1 cellular context compared by ENCODE assay signal in the genomic region with DNA sequence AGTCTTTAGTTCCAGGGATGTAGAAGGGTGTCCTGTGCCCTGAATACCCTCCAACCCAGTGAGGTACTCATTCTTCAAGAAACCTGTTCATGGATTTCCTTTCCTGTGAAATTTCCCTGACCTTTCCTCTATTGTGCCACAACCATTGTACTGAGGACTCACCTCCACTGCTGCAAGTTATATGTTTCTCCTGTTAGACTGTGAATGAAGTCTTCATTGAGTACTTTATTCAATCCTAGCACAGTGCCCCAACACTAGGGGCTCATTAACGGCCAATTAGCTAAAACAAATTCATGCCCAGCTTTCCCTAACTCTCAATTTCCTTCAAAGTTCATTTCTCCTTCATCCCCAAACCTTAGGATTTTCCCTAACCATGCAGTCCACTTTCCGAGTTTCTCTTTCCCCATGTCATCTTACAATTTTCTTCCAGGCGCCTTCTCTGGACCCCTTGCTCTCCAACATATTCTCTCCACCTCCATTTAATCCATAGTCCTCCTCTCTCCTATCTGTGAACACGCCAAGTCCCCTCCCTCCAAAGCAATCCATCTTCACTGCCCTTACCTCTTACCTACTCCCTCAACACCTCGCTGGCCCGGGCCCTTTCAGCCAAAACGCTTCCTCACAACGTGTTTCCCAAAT.
TF ChIP-seq lines count a peak whose summit lies in the region.

No MANE protein-coding gene starts in this region.

TF ChIP-seq in K562, 482 proteins besides CTCF, POLR2A, EP300 and RAD21 (continued from another document and continues in another):
- TF ChIP-seq GABPA (tag; conservative IDR thresholded peaks at IDR 0.05; ENCODE audit: low read depth) (no peak), CAMTA2 (CRISPR knock-in tag; conservative IDR thresholded peaks at IDR 0.05) (no peak), THRA (IDR thresholded peaks at IDR 0.05) (no peak), SUPT5H (IDR thresholded peaks at IDR 0.05) (no peak), ZNF24 (IDR thresholded peaks at IDR 0.05) (no peak), ZNF551 (CRISPR knock-in tag; IDR thresholded peaks at IDR 0.05) (no peak), ESRRA (IDR thresholded peaks at IDR 0.05; ENCODE audit: borderline replicate concordance, low read depth) (no peak), ELF2 (CRISPR knock-in tag; IDR thresholded peaks at IDR 0.05) (no peak), PCBP1 (IDR thresholded peaks at IDR 0.05; ENCODE audit: low read depth, low read length, poor library complexity, severe bottlenecking) (no peak), KAT8 (IDR thresholded peaks at IDR 0.05; ENCODE audit: low read depth) (no peak), TAL1 (IDR thresholded peaks at IDR 0.05) (no peak), USF1 (CRISPR knock-in tag; IDR thresholded peaks at IDR 0.05) (no peak), ETV1 (tag; conservative IDR thresholded peaks at IDR 0.05; ENCODE audit: low read depth) (no peak), JUND (IDR thresholded peaks at IDR 0.05; ENCODE audit: borderline replicate concordance, low read depth, low read length) (no peak), JUND (tag; IDR thresholded peaks at IDR 0.05; ENCODE audit: borderline replicate concordance, low read depth, low read length) (no peak), ZNF263 (CRISPR knock-in tag; IDR thresholded peaks at IDR 0.05; ENCODE audit: borderline replicate concordance) (0 out of 2 replicates have a peak, but pooled peaks have one; percentile 15), PHB (CRISPR knock-in tag; IDR thresholded peaks at IDR 0.05) (no peak), DMBX1 (CRISPR knock-in tag; IDR thresholded peaks at IDR 0.05; ENCODE audit: borderline replicate concordance) (no peak), LARP7 (IDR thresholded peaks at IDR 0.05) (peak; percentile 84), HDGF (IDR thresholded peaks at IDR 0.05) (peak; percentile 89; the same call in 1 of the 2 replicates), U2AF2 (optimal IDR thresholded peaks at IDR 0.05; ENCODE audit: low read depth, low read length) (no peak), C11orf30 (IDR thresholded peaks at IDR 0.05; ENCODE audit: low read depth) (no peak), SAFB2 (IDR thresholded peaks at IDR 0.05; ENCODE audit: borderline replicate concordance, low read depth, low read length, severe bottlenecking) (no peak), IRF2 (CRISPR knock-in tag; IDR thresholded peaks at IDR 0.05) (no peak), ZNF740 (CRISPR knock-in tag; IDR thresholded peaks at IDR 0.05) (no peak), ZNF740 (tag; IDR thresholded peaks at IDR 0.05) (no peak), PATZ1 (CRISPR knock-in tag; IDR thresholded peaks at IDR 0.05; ENCODE audit: borderline replicate concordance) (no peak), HCFC1 (IDR thresholded peaks at IDR 0.05; ENCODE audit: low read depth, low read length) (no peak), RBM39 (optimal IDR thresholded peaks at IDR 0.05; ENCODE audit: low read depth, low read length) (peak; percentile 64), NCOA4 (IDR thresholded peaks at IDR 0.05; ENCODE audit: partially characterized antibody) (no peak), SMAD1 (IDR thresholded peaks at IDR 0.05; ENCODE audit: low read depth, low read length, partially characterized antibody) (no peak), NFRKB (IDR thresholded peaks at IDR 0.05; ENCODE audit: low read depth) (no peak), CEBPB (tag; IDR thresholded peaks at IDR 0.05) (no peak), PYGO2 (tag; IDR thresholded peaks at IDR 0.05) (no peak), ZBTB2 (IDR thresholded peaks at IDR 0.05) (no peak), SNRNP70 (optimal IDR thresholded peaks at IDR 0.05; ENCODE audit: low read depth, low read length) (no peak), ZNF212 (CRISPR knock-in tag; IDR thresholded peaks at IDR 0.05) (no peak), STAG1 (CRISPR knock-in tag; IDR thresholded peaks at IDR 0.05; ENCODE audit: borderline replicate concordance) (no peak), CXXC5 (CRISPR knock-in tag; IDR thresholded peaks at IDR 0.05) (no peak), ZNF239 (CRISPR knock-in tag; IDR thresholded peaks at IDR 0.05) (no peak), CEBPG (CRISPR knock-in tag; IDR thresholded peaks at IDR 0.05) (no peak), CEBPG (tag; conservative IDR thresholded peaks at IDR 0.05 in 1 of 2, IDR thresholded peaks at IDR 0.05 in 1 of 2) (no peak), SMARCA5 (IDR thresholded peaks at IDR 0.05) (peak; percentile 35; the same call in 1 of the 2 replicates), FOXP1 (CRISPR knock-in tag; IDR thresholded peaks at IDR 0.05) (no peak), MTF1 (CRISPR knock-in tag; IDR thresholded peaks at IDR 0.05; ENCODE audit: borderline replicate concordance) (no peak), MAFK (IDR thresholded peaks at IDR 0.05; ENCODE audit: low read length) (0 out of 2 replicates have a peak, but pooled peaks have one; percentile 10), ZMIZ1 (IDR thresholded peaks at IDR 0.05; ENCODE audit: low read depth in 2 of 2, low read length in 2 of 2) (no peak), ZNF384 (IDR thresholded peaks at IDR 0.05; ENCODE audit: low read depth, low read length) (no peak)
- TF ChIP-seq, protein P1, sequence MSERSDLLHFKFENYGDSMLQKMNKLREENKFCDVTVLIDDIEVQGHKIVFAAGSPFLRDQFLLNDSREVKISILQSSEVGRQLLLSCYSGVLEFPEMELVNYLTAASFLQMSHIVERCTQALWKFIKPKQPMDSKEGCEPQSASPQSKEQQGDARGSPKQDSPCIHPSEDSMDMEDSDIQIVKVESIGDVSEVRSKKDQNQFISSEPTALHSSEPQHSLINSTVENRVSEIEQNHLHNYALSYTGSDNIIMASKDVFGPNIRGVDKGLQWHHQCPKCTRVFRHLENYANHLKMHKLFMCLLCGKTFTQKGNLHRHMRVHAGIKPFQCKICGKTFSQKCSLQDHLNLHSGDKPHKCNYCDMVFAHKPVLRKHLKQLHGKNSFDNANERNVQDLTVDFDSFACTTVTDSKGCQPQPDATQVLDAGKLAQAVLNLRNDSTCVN (CRISPR knock-in tag; IDR thresholded peaks at IDR 0.05): peak; percentile 73; the same call in 1 of the 2 replicates
- TF ChIP-seq, protein P2, sequence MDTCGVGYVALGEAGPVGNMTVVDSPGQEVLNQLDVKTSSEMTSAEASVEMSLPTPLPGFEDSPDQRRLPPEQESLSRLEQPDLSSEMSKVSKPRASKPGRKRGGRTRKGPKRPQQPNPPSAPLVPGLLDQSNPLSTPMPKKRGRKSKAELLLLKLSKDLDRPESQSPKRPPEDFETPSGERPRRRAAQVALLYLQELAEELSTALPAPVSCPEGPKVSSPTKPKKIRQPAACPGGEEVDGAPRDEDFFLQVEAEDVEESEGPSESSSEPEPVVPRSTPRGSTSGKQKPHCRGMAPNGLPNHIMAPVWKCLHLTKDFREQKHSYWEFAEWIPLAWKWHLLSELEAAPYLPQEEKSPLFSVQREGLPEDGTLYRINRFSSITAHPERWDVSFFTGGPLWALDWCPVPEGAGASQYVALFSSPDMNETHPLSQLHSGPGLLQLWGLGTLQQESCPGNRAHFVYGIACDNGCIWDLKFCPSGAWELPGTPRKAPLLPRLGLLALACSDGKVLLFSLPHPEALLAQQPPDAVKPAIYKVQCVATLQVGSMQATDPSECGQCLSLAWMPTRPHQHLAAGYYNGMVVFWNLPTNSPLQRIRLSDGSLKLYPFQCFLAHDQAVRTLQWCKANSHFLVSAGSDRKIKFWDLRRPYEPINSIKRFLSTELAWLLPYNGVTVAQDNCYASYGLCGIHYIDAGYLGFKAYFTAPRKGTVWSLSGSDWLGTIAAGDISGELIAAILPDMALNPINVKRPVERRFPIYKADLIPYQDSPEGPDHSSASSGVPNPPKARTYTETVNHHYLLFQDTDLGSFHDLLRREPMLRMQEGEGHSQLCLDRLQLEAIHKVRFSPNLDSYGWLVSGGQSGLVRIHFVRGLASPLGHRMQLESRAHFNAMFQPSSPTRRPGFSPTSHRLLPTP (IDR thresholded peaks at IDR 0.05; ENCODE audit: borderline replicate concordance, extremely low read depth, insufficient read length): no peak
- TF ChIP-seq, protein P3, sequence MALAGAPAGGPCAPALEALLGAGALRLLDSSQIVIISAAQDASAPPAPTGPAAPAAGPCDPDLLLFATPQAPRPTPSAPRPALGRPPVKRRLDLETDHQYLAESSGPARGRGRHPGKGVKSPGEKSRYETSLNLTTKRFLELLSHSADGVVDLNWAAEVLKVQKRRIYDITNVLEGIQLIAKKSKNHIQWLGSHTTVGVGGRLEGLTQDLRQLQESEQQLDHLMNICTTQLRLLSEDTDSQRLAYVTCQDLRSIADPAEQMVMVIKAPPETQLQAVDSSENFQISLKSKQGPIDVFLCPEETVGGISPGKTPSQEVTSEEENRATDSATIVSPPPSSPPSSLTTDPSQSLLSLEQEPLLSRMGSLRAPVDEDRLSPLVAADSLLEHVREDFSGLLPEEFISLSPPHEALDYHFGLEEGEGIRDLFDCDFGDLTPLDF (CRISPR knock-in tag; IDR thresholded peaks at IDR 0.05): no peak
